In the genomic region with DNA sequence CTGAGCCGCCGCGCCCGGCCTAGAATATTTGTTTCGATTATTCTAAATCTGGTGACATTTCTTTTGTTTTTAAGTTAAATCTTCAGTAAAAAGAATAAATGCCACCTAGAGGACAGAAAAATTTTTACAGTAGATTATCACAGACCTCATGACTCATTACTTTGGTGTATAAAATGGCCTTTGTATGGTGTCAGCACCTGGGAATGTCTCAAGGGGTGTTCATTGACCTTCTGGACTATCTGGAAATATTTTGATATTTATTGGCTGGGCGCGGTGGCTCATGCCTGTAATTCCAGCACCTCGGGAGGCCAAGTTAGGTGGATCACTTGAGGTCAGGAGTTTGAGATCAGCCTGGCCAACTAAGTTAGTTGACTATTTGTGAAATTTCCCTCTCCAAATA, we compare ENCODE assay signal across 9 cellular contexts. TPM values are rescaled to one million over a fixed set of nuclear protein-coding genes. Genes with fewer than 3 reads are reported as not detected.
DNase-seq lines count a peak whose midpoint lies in the region; ATAC-seq, FAIRE-seq and TF ChIP-seq lines count a peak whose summit lies in the region.
"Had no signal": no experiment of that assay in that cellular context is flagged by ENCODE, and none has a peak within 500 bp of the region (broad histone marks: within the 10 kb centered on the region; RNA-seq: fewer than 3 reads in every experiment).

No MANE protein-coding gene starts in this region.

- H3K9me3 ChIP-seq in A549 (no peaks in the 10 kb centered on the region), OCI-LY3 (ENCODE audit: insufficient read depth, low read length) (no peaks in the 10 kb centered on the region), gastroesophageal sphincter (no peaks in the 10 kb centered on the region)

- POLR2A ChIA-PET in A549 (lab: Yijun Ruan, JAX) = interaction anchor here (0.7 to 1.0 kb wide), 2 partner anchors 30 to 96 kb away, joined by 5 read pairs; a partner anchor contains a TSS

- DNase-seq in A549 (ENCODE audit: low read depth in 1 of 2, low spot score in 1 of 2) (peak; percentile 92 to 94), GM04504 (ENCODE audit: low read depth) (peak; percentile 52), epithelial cell of proximal tubule (ENCODE audit: low read depth) (peak; percentile 81), pulmonary artery endothelial cell (ENCODE audit: low read depth, low spot score) (peak; percentile 15)

- no peak overlapping the region for H2AFZ ChIP-seq in OCI-LY3 (ENCODE audit: low read depth, low read length)

- TF ChIP-seq POLR2A in A549 (IDR thresholded peaks at IDR 0.05; ENCODE audit: low read length) = no peak
- no peak for TF ChIP-seq POLR2A in gastroesophageal sphincter (IDR thresholded peaks at IDR 0.05)

- TF ChIP-seq EP300 in A549 (IDR thresholded peaks at IDR 0.05) = peak in 1 of 2 experiments; percentile 51; a peak in 1 of 5 replicates
- TF ChIP-seq EP300 in gastroesophageal sphincter (IDR thresholded peaks at IDR 0.05) = no peak

- WGBS in A549 (ENCODE audit: missing lambda C conversion rate) = 37% methylated on average over 8 of the region's 8 CpGs
- 87 to 95% methylated on average over 4 to 8 of the region's 8 CpGs for WGBS in gastroesophageal sphincter (ENCODE audit: low coverage in 1 of 2), 2 donors

- H3K4me1 ChIP-seq in A549 = peaks cover 26% of the 10 kb centered on the region
- no peaks in the 10 kb centered on the region for H3K4me1 ChIP-seq in OCI-LY3 (ENCODE audit: low read length)
- H3K4me1 ChIP-seq in gastroesophageal sphincter = no peaks in the 10 kb centered on the region

- CTCF ChIA-PET in A549 (lab: Yijun Ruan, JAX) = interaction anchor here (1.4 to 2.1 kb wide), 2 partner anchors 10 to 109 kb away, joined by 3 to 12 read pairs; no protein-coding TSS in a partner anchor

- H3K79me2 ChIP-seq in OCI-LY3 (ENCODE audit: low read length) = no peaks in the 10 kb centered on the region

- peak; percentile 28 to 43 for TF ChIP-seq RAD21 in A549 (conservative IDR thresholded peaks at IDR 0.05 in 1 of 2, IDR thresholded peaks at IDR 0.05 in 1 of 2)

- H3K36me3 ChIP-seq in OCI-LY3 (replicated peaks; ENCODE audit: low read depth, low read length) (no peaks in the 10 kb centered on the region), gastroesophageal sphincter (peaks cover 0 to 78% of the 10 kb centered on the region in 2 donors)

- peak overlapping the region; percentile 62 to 70; a peak in 5 of 6 replicates for H3K27ac ChIP-seq in A549
- H3K27ac ChIP-seq in OCI-LY3 (ENCODE audit: low read length) = no peak overlapping the region
- no peak overlapping the region for H3K27ac ChIP-seq in gastroesophageal sphincter
- H3K27ac ChIP-seq: HL-60 had no signal

- peak; percentile 96 for FAIRE-seq in A549 (lab: Jason Lieb, UNC)

- H3K27me3 ChIP-seq in OCI-LY3 (ENCODE audit: low read depth, low read length) (no peaks in the 10 kb centered on the region), gastroesophageal sphincter (no peaks in the 10 kb centered on the region)

- H4K20me1 ChIP-seq in OCI-LY3 (ENCODE audit: insufficient read depth, low read length) = no peaks in the 10 kb centered on the region

- TF ChIP-seq CTCF in A549 (IDR thresholded peaks at IDR 0.05) = peak; percentile 49
- TF ChIP-seq CTCF in OCI-LY3 (IDR thresholded peaks at IDR 0.05; ENCODE audit: low read depth, low read length) = peak; percentile 41
- peak; percentile 24 for TF ChIP-seq CTCF in epithelial cell of proximal tubule (conservative IDR thresholded peaks at IDR 0.05; ENCODE audit: low read depth, low read length)
- TF ChIP-seq CTCF in gastroesophageal sphincter (IDR thresholded peaks at IDR 0.05) = peak in 2 of 4 experiments; percentile 13 to 25

- H3K9ac ChIP-seq in OCI-LY3 (ENCODE audit: low read length) = no peak overlapping the region

- ATAC-seq in A549 (peak; percentile 98 to 99), gastroesophageal sphincter (no peak), HG03045 (IDR thresholded peaks at IDR 0.05; ENCODE audit: unreplicated experiment) (no peak), HG02623 (IDR thresholded peaks at IDR 0.05; ENCODE audit: unreplicated experiment) (no peak)

- peak overlapping the region; percentile 47 for H3K4me2 ChIP-seq in A549
- no peak overlapping the region for H3K4me2 ChIP-seq in OCI-LY3 (ENCODE audit: low read length)

- H3K4me3 ChIP-seq in A549 (no peak overlapping the region), OCI-LY3 (ENCODE audit: low read length) (no peak overlapping the region), epithelial cell of proximal tubule (ENCODE audit: low read depth, low read length) (no peak overlapping the region), gastroesophageal sphincter (no peak overlapping the region)

TF ChIP-seq in A549, 52 proteins besides CTCF, POLR2A, EP300 and RAD21:
- TF ChIP-seq MAFK (IDR thresholded peaks at IDR 0.05; ENCODE audit: partially characterized antibody) (peak; percentile 42), GATA3 (IDR thresholded peaks at IDR 0.05; ENCODE audit: borderline replicate concordance) (peak; percentile 34; the same call in 1 of the 2 replicates), RARB (CRISPR knock-in tag; IDR thresholded peaks at IDR 0.05) (0 out of 2 replicates have a peak, but pooled peaks have one; percentile 61), KDM1A (IDR thresholded peaks at IDR 0.05; ENCODE audit: low read depth) (no peak), FOSL2 (IDR thresholded peaks at IDR 0.05) (peak; percentile 47; the same call in 1 of the 2 replicates), FOSL2 (CRISPR knock-in tag; IDR thresholded peaks at IDR 0.05) (peak; percentile 96), SMC3 (IDR thresholded peaks at IDR 0.05) (peak; percentile 32; the same call in 1 of the 3 replicates), HOXB13 (CRISPR knock-in tag; IDR thresholded peaks at IDR 0.05; ENCODE audit: low read depth) (peak; percentile 28; the same call in 1 of the 2 replicates), HEYL (CRISPR knock-in tag; IDR thresholded peaks at IDR 0.05) (no peak), JUNB (IDR thresholded peaks at IDR 0.05) (peak; percentile 33; the same call in 1 of the 2 replicates)
- TF ChIP-seq, protein P1, sequence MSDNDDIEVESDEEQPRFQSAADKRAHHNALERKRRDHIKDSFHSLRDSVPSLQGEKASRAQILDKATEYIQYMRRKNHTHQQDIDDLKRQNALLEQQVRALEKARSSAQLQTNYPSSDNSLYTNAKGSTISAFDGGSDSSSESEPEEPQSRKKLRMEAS (IDR thresholded peaks at IDR 0.05) = peak; percentile 34; the same call in 1 of the 2 replicates

RNA-seq across cellular contexts. Expression of a gene that starts 30.3 kb away (rescaled TPM):
- 54.0 and 69.5 TPM in 2 replicates for polyA plus RNA-seq in A549 (2011; rRNA removed)
- polyA plus RNA-seq in A549 (2012; cell fraction: cytosol; rRNA removed) = 11.2 and 12.2 TPM in 2 replicates
- polyA plus RNA-seq in A549 (2012; cell fraction: nucleus; rRNA removed) = 6.1 and 11.3 TPM in 2 replicates
- 22.7 to 23.3 TPM (median 23.1 TPM) in 3 replicates for polyA plus RNA-seq in A549 (2017; fragmentation: RNase III; extraction: RNeasy Plus Mini Kit Qiagen cat#74134 plus additional on column Dnase treatment)
- polyA minus RNA-seq in A549 (2011; rRNA and poly(A)+ RNA removed) = 33.9 and 37.4 TPM in 2 replicates
- 15.9 and 18.1 TPM in 2 replicates for total RNA-seq in epithelial cell of proximal tubule
- total RNA-seq in pulmonary artery endothelial cell = 18.1 and 24.5 TPM in 2 replicates
- 10 to 100 TPM; 14.5 to 20.1 (median 16.1) TPM for total RNA-seq in gastroesophageal sphincter

Comparison
In these comparisons a context has a peak if more than half of its experiments do, and no peak if none do; other contexts are left out.
1. ATAC-seq: peak in A549 (2 of 2); none in gastroesophageal sphincter (single experiment), HG03045 (single experiment) and HG02623 (single experiment).
2. DNase-seq: peak in every context shown above with its lines; median percentile 93 in A549; 81 in epithelial cell of proximal tubule; 52 in GM04504; 15 in pulmonary artery endothelial cell.
3. H3K27ac ChIP-seq: peak in A549 (2 of 2); none in OCI-LY3 (single experiment) and gastroesophageal sphincter (0 of 4).